1 cellular context compared by ENCODE assay signal in the genomic region with DNA sequence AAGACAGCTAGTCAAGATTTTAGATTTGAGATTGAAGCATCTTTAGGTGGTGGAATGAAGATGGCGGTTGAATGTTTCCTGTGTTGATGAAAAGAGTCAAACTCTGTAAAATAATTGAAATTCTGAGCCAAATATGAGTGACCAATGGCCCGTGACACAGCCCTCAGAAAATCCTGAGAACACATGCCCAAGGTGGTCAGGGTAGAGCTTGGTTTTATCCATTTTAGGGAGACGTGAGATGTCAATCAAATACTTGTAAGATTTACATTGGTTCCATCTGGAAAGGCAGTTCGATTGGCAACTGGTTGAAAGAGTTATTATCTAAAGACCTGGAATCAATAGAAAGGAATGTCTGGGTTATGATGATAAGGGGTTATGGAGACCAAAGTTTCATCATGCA.
TF ChIP-seq lines count a peak whose summit lies in the region.

No MANE protein-coding gene starts in this region.

TF ChIP-seq in K562, 482 proteins besides CTCF, POLR2A, EP300 and RAD21 (continued from another document):
- TF ChIP-seq, protein P1, sequence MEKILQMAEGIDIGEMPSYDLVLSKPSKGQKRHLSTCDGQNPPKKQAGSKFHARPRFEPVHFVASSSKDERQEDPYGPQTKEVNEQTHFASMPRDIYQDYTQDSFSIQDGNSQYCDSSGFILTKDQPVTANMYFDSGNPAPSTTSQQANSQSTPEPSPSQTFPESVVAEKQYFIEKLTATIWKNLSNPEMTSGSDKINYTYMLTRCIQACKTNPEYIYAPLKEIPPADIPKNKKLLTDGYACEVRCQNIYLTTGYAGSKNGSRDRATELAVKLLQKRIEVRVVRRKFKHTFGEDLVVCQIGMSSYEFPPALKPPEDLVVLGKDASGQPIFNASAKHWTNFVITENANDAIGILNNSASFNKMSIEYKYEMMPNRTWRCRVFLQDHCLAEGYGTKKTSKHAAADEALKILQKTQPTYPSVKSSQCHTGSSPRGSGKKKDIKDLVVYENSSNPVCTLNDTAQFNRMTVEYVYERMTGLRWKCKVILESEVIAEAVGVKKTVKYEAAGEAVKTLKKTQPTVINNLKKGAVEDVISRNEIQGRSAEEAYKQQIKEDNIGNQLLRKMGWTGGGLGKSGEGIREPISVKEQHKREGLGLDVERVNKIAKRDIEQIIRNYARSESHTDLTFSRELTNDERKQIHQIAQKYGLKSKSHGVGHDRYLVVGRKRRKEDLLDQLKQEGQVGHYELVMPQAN (IDR thresholded peaks at IDR 0.05; ENCODE audit: borderline replicate concordance) = no peak
- TF ChIP-seq LARP7 (IDR thresholded peaks at IDR 0.05) (no peak), TAL1 (IDR thresholded peaks at IDR 0.05) (peak; percentile 45; the same call in 1 of the 2 replicates), TFAP4 (CRISPR knock-in tag; IDR thresholded peaks at IDR 0.05; ENCODE audit: borderline replicate concordance) (no peak), NUFIP1 (IDR thresholded peaks at IDR 0.05; ENCODE audit: partially characterized antibody) (no peak), FIP1L1 (IDR thresholded peaks at IDR 0.05; ENCODE audit: low read depth, low read length, poor library complexity, severe bottlenecking) (no peak), RFX5 (IDR thresholded peaks at IDR 0.05; ENCODE audit: low read depth, low read length) (no peak), PKNOX1 (IDR thresholded peaks at IDR 0.05) (peak; percentile 48; the same call in 1 of the 2 replicates), NCOA6 (IDR thresholded peaks at IDR 0.05) (no peak), ZNF695 (CRISPR knock-in tag; IDR thresholded peaks at IDR 0.05) (no peak), PBX2 (CRISPR knock-in tag; IDR thresholded peaks at IDR 0.05; ENCODE audit: low read depth) (no peak), PBX2 (tag; conservative IDR thresholded peaks at IDR 0.05; ENCODE audit: low read depth) (peak; percentile 24; the same call in 1 of the 2 replicates), ARID1B (IDR thresholded peaks at IDR 0.05) (0 out of 2 replicates have a peak, but pooled peaks have one; percentile 23), SFPQ (IDR thresholded peaks at IDR 0.05; ENCODE audit: low read depth, low read length) (no peak), PRDM10 (IDR thresholded peaks at IDR 0.05; ENCODE audit: partially characterized antibody) (no peak), NBN (IDR thresholded peaks at IDR 0.05; ENCODE audit: low read depth) (no peak), POLR2AphosphoS2 (IDR thresholded peaks at IDR 0.05; ENCODE audit: low read length) (no peak), CEBPG (CRISPR knock-in tag; IDR thresholded peaks at IDR 0.05) (no peak), CEBPG (tag; conservative IDR thresholded peaks at IDR 0.05 in 1 of 2, IDR thresholded peaks at IDR 0.05 in 1 of 2) (peak in 1 of 2 experiments; percentile 31; a peak in 1 of 4 replicates), KLF13 (tag; IDR thresholded peaks at IDR 0.05; ENCODE audit: borderline replicate concordance, low read depth) (no peak), MEIS2 (IDR thresholded peaks at IDR 0.05; ENCODE audit: partially characterized antibody) (peak; percentile 56), U2AF2 (optimal IDR thresholded peaks at IDR 0.05; ENCODE audit: low read depth, low read length) (no peak)
- TF ChIP-seq, protein P2, sequence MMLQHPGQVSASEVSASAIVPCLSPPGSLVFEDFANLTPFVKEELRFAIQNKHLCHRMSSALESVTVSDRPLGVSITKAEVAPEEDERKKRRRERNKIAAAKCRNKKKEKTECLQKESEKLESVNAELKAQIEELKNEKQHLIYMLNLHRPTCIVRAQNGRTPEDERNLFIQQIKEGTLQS (IDR thresholded peaks at IDR 0.05) = peak; percentile 18; the same call in 1 of the 2 replicates
- TF ChIP-seq, protein P2 (CRISPR knock-in tag; conservative IDR thresholded peaks at IDR 0.05) = no peak
- TF ChIP-seq, protein P3, sequence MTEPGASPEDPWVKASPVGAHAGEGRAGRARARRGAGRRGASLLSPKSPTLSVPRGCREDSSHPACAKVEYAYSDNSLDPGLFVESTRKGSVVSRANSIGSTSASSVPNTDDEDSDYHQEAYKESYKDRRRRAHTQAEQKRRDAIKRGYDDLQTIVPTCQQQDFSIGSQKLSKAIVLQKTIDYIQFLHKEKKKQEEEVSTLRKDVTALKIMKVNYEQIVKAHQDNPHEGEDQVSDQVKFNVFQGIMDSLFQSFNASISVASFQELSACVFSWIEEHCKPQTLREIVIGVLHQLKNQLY (CRISPR knock-in tag; conservative IDR thresholded peaks at IDR 0.05) = no peak
